Comparison of ENCODE assay signal across 18 cellular contexts in the genomic region with DNA sequence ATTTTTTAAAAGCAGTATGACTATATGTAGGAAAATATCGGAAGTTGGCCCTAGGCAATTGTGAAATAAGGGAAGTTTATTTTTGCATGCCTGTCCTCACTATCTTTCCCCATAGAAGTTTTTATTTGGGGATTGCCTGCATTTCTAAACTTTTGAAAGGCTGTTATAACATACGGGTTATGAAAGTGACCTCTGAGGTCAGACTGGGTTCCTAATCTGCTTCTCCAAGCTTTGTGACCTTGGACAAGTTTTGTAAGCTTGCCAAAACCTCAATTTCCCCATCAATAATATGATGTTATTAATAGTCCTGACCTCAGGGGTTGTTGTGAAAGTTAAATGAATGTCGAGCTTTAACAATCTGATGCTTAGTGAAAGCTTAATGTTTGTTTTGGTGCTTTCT.
"Had no signal": no experiment of that assay in that cellular context is flagged by ENCODE, and none has a peak within 500 bp of the region (broad histone marks: within the 10 kb centered on the region; RNA-seq: fewer than 3 reads in every experiment).

No MANE protein-coding gene starts in this region.

- H3K4me1 Mint-ChIP-seq: activated CD4-positive, alpha-beta T cell treated with anti-CD3 and anti-CD28 coated beads for 36 hours; mesothelial cell of epicardium; nephron progenitor cell; stimulated activated naive B cell treated with anti-CD40 and anti-IgM and Interleukin-4, amounts not matched to agents 10 μg/mL and 1 μg/mL and 100 μg/mL, for 72 hours had no signal

- H3K4me3 ChIP-seq: lung, spleen, thoracic aorta, upper lobe of left lung had no signal

- DNase-seq: activated CD4-positive, alpha-beta T cell treated with anti-CD3 and anti-CD28 coated beads for 36 hours; activated CD4-positive, alpha-beta T cell treated with anti-CD3 and anti-CD28 coated beads, Interleukin-2, amount 50 U/mL, for 48 hours; activated gamma-delta T cell treated with Interleukin-2 at 50 U/mL for 16 hours; amniotic stem cell; foreskin keratinocyte; glutamatergic neuron; hippocampal formation; nephron progenitor cell; nucleus accumbens; retina; spleen; stimulated activated naive B cell treated with anti-CD40 and anti-IgM and Interleukin-4, amounts not matched to agents 10 μg/mL and 1 μg/mL and 100 μg/mL, for 72 hours; upper lobe of left lung had no signal

- H3K27ac Mint-ChIP-seq: activated CD4-positive, alpha-beta T cell treated with anti-CD3 and anti-CD28 coated beads for 36 hours; activated naive CD8-positive, alpha-beta T cell; mesothelial cell of epicardium; nephron progenitor cell; stimulated activated naive B cell treated with anti-CD40 and anti-IgM and Interleukin-4, amounts not matched to agents 10 μg/mL and 1 μg/mL and 100 μg/mL, for 72 hours; WTC11 had no signal

- H3K4me3 Mint-ChIP-seq: activated CD4-positive, alpha-beta T cell treated with anti-CD3 and anti-CD28 coated beads for 36 hours; activated naive CD8-positive, alpha-beta T cell; mesothelial cell of epicardium; nephron progenitor cell; stimulated activated naive B cell treated with anti-CD40 and anti-IgM and Interleukin-4, amounts not matched to agents 10 μg/mL and 1 μg/mL and 100 μg/mL, for 72 hours; WTC11 had no signal

- ATAC-seq: activated CD4-positive, alpha-beta T cell treated with anti-CD3 and anti-CD28 coated beads for 36 hours; foreskin keratinocyte; stimulated activated naive B cell treated with anti-CD40 and anti-IgM and Interleukin-4, amounts not matched to agents 10 μg/mL and 1 μg/mL and 100 μg/mL, for 72 hours; WTC11 had no signal

- H3K27me3 Mint-ChIP-seq: stimulated activated naive B cell treated with anti-CD40 and anti-IgM and Interleukin-4, amounts not matched to agents 10 μg/mL and 1 μg/mL and 100 μg/mL, for 72 hours had no signal

- H3K36me3 Mint-ChIP-seq: activated naive CD8-positive, alpha-beta T cell; mesothelial cell of epicardium; stimulated activated naive B cell treated with anti-CD40 and anti-IgM and Interleukin-4, amounts not matched to agents 10 μg/mL and 1 μg/mL and 100 μg/mL, for 72 hours had no signal
